ENCODE assay signal across 1 cellular context in the genomic region with DNA sequence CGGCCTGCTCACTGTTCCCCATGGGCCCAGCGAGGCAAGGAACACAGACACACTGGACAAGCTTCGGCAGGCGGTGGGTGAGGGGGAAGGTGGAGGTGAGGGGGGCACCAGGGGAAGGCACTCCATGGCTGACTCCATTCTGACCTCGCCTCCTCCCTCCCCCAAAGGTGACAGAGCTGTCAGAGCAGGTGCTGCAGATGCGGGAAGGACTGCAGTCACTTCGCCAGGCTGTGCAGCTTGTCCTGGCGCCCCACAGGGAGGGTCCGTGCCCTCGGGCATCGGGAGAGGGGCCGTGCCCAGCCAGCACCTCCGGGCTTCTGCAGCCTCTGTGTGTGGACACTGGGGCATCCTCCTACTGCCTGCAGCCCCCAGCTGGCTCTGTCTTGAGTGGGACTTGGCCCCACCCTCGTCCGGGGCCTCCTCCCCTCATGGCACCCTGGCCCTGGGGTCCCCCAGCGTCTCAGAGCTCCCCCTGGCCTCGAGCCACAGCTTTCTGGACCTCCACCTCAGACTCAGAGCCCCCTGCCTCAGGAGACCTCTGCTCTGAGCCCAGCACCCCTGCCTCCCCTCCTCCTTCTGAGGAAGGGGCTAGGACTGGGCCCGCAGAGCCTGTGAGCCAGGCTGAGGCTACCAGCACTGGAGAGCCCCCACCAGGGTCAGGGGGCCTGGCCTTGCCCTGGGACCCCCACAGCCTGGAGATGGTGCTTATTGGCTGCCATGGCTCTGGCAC.
A peak's percentile ranks its signal among the peaks of the same experiment; 100 is the strongest.
TF ChIP-seq lines count a peak whose summit lies in the region.

No MANE protein-coding gene starts in this region.

TF ChIP-seq in H1, 55 proteins besides CTCF, POLR2A, EP300 and RAD21:
- no peak for TF ChIP-seq SIRT6 (IDR thresholded peaks at IDR 0.05; ENCODE audit: low read length)
- no peak for TF ChIP-seq CBX8 (IDR thresholded peaks at IDR 0.05; ENCODE audit: borderline replicate concordance, low read depth, low read length)
- no peak for TF ChIP-seq NANOG (IDR thresholded peaks at IDR 0.05; ENCODE audit: insufficient read depth, low read depth, low read length, poor library complexity, severe bottlenecking)
- no peak for TF ChIP-seq TCF12 (IDR thresholded peaks at IDR 0.05; ENCODE audit: low read depth, low read length)
- 0 out of 2 replicates have a peak, but pooled peaks have one; percentile 17 for TF ChIP-seq POLR2AphosphoS5 (IDR thresholded peaks at IDR 0.05; ENCODE audit: low read depth, low read length)
